10 cellular contexts compared by ENCODE assay signal in the genomic region with DNA sequence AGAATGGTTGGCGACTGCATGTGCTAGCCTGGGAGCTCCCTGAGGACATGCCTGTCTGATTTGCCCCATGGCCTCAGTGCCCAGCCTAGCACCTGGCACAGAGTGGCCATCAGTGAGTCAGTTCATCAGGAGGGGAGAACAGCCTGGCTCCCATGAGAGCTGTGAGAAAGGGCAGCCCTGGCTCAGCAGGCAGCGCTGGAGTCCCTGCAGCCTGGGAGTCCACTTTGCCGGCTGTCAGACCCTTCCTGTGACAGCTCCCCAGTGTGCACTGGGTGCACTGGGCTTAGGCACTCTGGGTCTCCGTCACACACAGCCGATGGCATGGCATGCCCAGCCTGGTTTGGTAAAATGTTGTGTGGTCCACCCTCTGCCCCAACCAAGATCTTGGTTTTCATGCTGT.
"Had no signal": no experiment of that assay in that cellular context is flagged by ENCODE, and none has a peak within 500 bp of the region (broad histone marks: within the 10 kb centered on the region; RNA-seq: fewer than 3 reads in every experiment).

No MANE protein-coding gene starts in this region.

- ATAC-seq: natural killer cell treated with Interleukin-12 subunit alpha and Interleukin-12 subunit beta and Interleukin-15 and Interleukin-18, amount 100 ng/mL, for 72 hours had no signal

- H3K27me3 ChIP-seq: body of pancreas, esophagus muscularis mucosa, heart right ventricle, sigmoid colon, thyroid gland had no signal

- H3K9me3 Mint-ChIP-seq: activated naive CD8-positive, alpha-beta T cell treated with anti-CD3 and anti-CD28 coated beads, Interleukin-2, amount 10 ng/mL, durations not matched to agents 7 days and 5 days; natural killer cell treated with Interleukin-12 subunit alpha and Interleukin-12 subunit beta and Interleukin-15 and Interleukin-18, amount 100 ng/mL, for 72 hours; T-helper 1 cell treated with Interleukin-12 subunit alpha and Interleukin-12 subunit beta and Interleukin-4 antibody, amounts not matched to agents 30 μg/mL and 1 μg/mL, for 36 hours had no signal

- H3K27ac Mint-ChIP-seq: activated naive CD8-positive, alpha-beta T cell treated with anti-CD3 and anti-CD28 coated beads, Interleukin-2, amount 10 ng/mL, durations not matched to agents 7 days and 5 days; natural killer cell treated with Interleukin-12 subunit alpha and Interleukin-12 subunit beta and Interleukin-15 and Interleukin-18, amount 100 ng/mL, for 72 hours; T-helper 1 cell treated with Interleukin-12 subunit alpha and Interleukin-12 subunit beta and Interleukin-4 antibody, amounts not matched to agents 30 μg/mL and 1 μg/mL, for 36 hours had no signal

- H3K36me3 ChIP-seq: esophagus muscularis mucosa, sigmoid colon had no signal

- H3K27ac ChIP-seq: body of pancreas, esophagus muscularis mucosa, heart right ventricle, sigmoid colon, thyroid gland had no signal

- H3K27me3 Mint-ChIP-seq: activated naive CD8-positive, alpha-beta T cell treated with anti-CD3 and anti-CD28 coated beads, Interleukin-2, amount 10 ng/mL, durations not matched to agents 7 days and 5 days had no signal

- H3K4me3 ChIP-seq: body of pancreas, esophagus muscularis mucosa, heart right ventricle, sigmoid colon, thyroid gland had no signal

- DNase-seq: activated gamma-delta T cell, heart right ventricle, sigmoid colon had no signal

- H3K9me3 ChIP-seq: body of pancreas, esophagus muscularis mucosa, heart right ventricle, sigmoid colon, thyroid gland had no signal

- FAIRE-seq: urothelium cell line had no signal

- H3K4me3 Mint-ChIP-seq: activated naive CD8-positive, alpha-beta T cell treated with anti-CD3 and anti-CD28 coated beads, Interleukin-2, amount 10 ng/mL, durations not matched to agents 7 days and 5 days; natural killer cell treated with Interleukin-12 subunit alpha and Interleukin-12 subunit beta and Interleukin-15 and Interleukin-18, amount 100 ng/mL, for 72 hours; T-helper 1 cell treated with Interleukin-12 subunit alpha and Interleukin-12 subunit beta and Interleukin-4 antibody, amounts not matched to agents 30 μg/mL and 1 μg/mL, for 36 hours had no signal

- H3K36me3 Mint-ChIP-seq: activated naive CD8-positive, alpha-beta T cell treated with anti-CD3 and anti-CD28 coated beads, Interleukin-2, amount 10 ng/mL, durations not matched to agents 7 days and 5 days; natural killer cell treated with Interleukin-12 subunit alpha and Interleukin-12 subunit beta and Interleukin-15 and Interleukin-18, amount 100 ng/mL, for 72 hours had no signal
